ENCODE assay signal across 16 cellular contexts in the genomic region with DNA sequence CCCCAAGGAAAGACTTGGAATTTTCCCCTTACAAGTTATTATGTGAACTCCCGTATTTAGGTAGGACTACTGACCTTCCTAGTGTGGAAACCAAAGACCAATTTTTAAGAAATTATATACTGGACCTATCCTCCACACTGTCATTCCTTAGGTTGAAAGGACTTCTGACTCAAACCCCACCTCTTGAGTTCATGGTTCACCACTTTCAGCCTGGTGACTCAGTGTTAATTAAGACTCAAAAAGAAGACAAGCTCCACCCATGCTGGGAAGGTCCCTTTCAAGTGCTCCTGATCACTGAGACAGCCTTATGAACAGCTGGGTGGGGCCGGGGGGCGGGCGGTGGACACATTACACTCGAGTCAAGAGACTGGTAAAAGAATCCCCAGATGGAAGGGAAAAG.
DNase-seq lines count a peak whose midpoint lies in the region; ATAC-seq and TF ChIP-seq lines count a peak whose summit lies in the region.
"Had no signal": no experiment of that assay in that cellular context is flagged by ENCODE, and none has a peak within 500 bp of the region (broad histone marks: within the 10 kb centered on the region; RNA-seq: fewer than 3 reads in every experiment).

No MANE protein-coding gene starts in this region.

- H3K9me3 Mint-ChIP-seq in CD8-positive, alpha-beta T cell = no peaks in the 10 kb centered on the region

- no peak overlapping the region for H3K4me3 Mint-ChIP-seq in CD8-positive, alpha-beta T cell
- H3K4me3 Mint-ChIP-seq: brain; naive thymus-derived CD8-positive, alpha-beta T cell had no signal

- H3K27me3 ChIP-seq in CD8-positive, alpha-beta T cell (ENCODE audit: insufficient read depth, low read length) = no peaks in the 10 kb centered on the region

- no peaks in the 10 kb centered on the region for H3K36me3 ChIP-seq in CD8-positive, alpha-beta T cell (ENCODE audit: insufficient read depth, low read length)

- H3K36me3 Mint-ChIP-seq in CD8-positive, alpha-beta T cell = no peaks in the 10 kb centered on the region
- H3K36me3 Mint-ChIP-seq: brain; naive thymus-derived CD8-positive, alpha-beta T cell had no signal

- H3K9me3 ChIP-seq in CD8-positive, alpha-beta T cell (ENCODE audit: low read length) = no peaks in the 10 kb centered on the region

- H3K27ac Mint-ChIP-seq in CD8-positive, alpha-beta T cell = no peak overlapping the region
- H3K27ac Mint-ChIP-seq: brain; naive thymus-derived CD8-positive, alpha-beta T cell had no signal

- CTCF ChIA-PET in CD8-positive, alpha-beta T cell (lab: Charles Lee) = no interaction called here

- no peaks in the 10 kb centered on the region for H3K27me3 Mint-ChIP-seq in CD8-positive, alpha-beta T cell (ENCODE audit: low read depth)
- H3K27me3 Mint-ChIP-seq: brain had no signal

- intact Hi-C loops in CD8-positive, alpha-beta T cell (cut with DNase I, micrococcal nuclease) = no loop called here

- no peaks in the 10 kb centered on the region for H3K4me1 Mint-ChIP-seq in CD8-positive, alpha-beta T cell (ENCODE audit: low read depth)

- ATAC-seq in GM18868 (IDR thresholded peaks at IDR 0.05; ENCODE audit: unreplicated experiment) (peak; percentile 90), GM21723 (IDR thresholded peaks at IDR 0.05; ENCODE audit: unreplicated experiment) (peak; percentile 68), HG03159 (IDR thresholded peaks at IDR 0.05; ENCODE audit: unreplicated experiment) (peak; percentile 68), HG02763 (IDR thresholded peaks at IDR 0.05; ENCODE audit: unreplicated experiment) (no peak)
- no peak for ATAC-seq in CD8-positive, alpha-beta T cell
- ATAC-seq: left lobe of liver; naive thymus-derived CD8-positive, alpha-beta T cell; right cardiac atrium had no signal

- H3K4me3 ChIP-seq in CD8-positive, alpha-beta T cell (ENCODE audit: low read depth, low read length) = no peak overlapping the region

- no peaks in the 10 kb centered on the region for H3K4me1 ChIP-seq in CD8-positive, alpha-beta T cell (ENCODE audit: insufficient read depth, low read length)

- no peak for TF ChIP-seq CTCF in CD8-positive, alpha-beta T cell (IDR thresholded peaks at IDR 0.05)

- POLR2A ChIA-PET in CD8-positive, alpha-beta T cell (lab: Charles Lee) = interaction anchor here (0.6 kb wide), 1 partner anchor 510 kb away, joined by 3 read pairs; no protein-coding TSS in a partner anchor

- DNase-seq in glomerular visceral epithelial cell (ENCODE audit: extremely low spot score) = peak; percentile 11
- DNase-seq in stimulated activated CD4-positive, alpha-beta T cell treated with anti-CD3 and anti-CD28 coated beads, Interleukin-2, amount 100 ng/mL, for 24 hours = no peak
- DNase-seq in CD8-positive, alpha-beta T cell = no peak
- DNase-seq: activated CD4-positive, alpha-beta T cell treated with anti-CD3 and anti-CD28 coated beads for 4 hours; C1 segment of cervical spinal cord; effector memory CD4-positive, alpha-beta T cell; KG1; naive thymus-derived CD8-positive, alpha-beta T cell; NCI-H2081 treated with DMSO at 0.1 percent for 48 hours; right cardiac atrium had no signal

- H3K27ac ChIP-seq in CD8-positive, alpha-beta T cell (ENCODE audit: low read depth, low read length) = no peak overlapping the region

Comparison
In these comparisons a context has a peak if more than half of its experiments do, and no peak if none do; other contexts are left out.
1. ATAC-seq: peak in GM18868 (single experiment), GM21723 (single experiment) and HG03159 (single experiment); none in HG02763 (single experiment) and CD8-positive, alpha-beta T cell (single experiment).